1 cellular context compared by ENCODE assay signal in the genomic region with DNA sequence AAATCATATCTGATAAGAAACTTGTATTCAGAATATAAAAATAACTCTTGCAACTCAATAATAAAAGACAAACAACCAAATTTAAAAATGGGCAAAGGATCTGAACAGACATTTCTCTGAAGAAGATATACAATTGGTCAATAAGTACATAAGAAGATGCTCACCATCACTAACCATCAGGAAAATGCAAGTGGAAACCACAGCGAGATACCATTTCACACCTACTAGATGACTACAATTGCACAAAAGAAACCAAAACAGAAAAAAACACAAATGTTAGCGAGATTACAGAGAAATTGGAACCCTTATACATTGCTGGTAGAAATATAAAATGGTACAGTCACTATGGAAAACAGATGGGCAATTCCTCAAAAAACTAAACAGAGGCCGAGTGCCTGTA.
TF ChIP-seq lines count a peak whose summit lies in the region.

No MANE protein-coding gene starts in this region.

TF ChIP-seq in K562, 482 proteins besides CTCF, POLR2A, EP300 and RAD21:
- TF ChIP-seq, protein P1, sequence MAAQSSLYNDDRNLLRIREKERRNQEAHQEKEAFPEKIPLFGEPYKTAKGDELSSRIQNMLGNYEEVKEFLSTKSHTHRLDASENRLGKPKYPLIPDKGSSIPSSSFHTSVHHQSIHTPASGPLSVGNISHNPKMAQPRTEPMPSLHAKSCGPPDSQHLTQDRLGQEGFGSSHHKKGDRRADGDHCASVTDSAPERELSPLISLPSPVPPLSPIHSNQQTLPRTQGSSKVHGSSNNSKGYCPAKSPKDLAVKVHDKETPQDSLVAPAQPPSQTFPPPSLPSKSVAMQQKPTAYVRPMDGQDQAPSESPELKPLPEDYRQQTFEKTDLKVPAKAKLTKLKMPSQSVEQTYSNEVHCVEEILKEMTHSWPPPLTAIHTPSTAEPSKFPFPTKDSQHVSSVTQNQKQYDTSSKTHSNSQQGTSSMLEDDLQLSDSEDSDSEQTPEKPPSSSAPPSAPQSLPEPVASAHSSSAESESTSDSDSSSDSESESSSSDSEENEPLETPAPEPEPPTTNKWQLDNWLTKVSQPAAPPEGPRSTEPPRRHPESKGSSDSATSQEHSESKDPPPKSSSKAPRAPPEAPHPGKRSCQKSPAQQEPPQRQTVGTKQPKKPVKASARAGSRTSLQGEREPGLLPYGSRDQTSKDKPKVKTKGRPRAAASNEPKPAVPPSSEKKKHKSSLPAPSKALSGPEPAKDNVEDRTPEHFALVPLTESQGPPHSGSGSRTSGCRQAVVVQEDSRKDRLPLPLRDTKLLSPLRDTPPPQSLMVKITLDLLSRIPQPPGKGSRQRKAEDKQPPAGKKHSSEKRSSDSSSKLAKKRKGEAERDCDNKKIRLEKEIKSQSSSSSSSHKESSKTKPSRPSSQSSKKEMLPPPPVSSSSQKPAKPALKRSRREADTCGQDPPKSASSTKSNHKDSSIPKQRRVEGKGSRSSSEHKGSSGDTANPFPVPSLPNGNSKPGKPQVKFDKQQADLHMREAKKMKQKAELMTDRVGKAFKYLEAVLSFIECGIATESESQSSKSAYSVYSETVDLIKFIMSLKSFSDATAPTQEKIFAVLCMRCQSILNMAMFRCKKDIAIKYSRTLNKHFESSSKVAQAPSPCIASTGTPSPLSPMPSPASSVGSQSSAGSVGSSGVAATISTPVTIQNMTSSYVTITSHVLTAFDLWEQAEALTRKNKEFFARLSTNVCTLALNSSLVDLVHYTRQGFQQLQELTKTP (IDR thresholded peaks at IDR 0.05; ENCODE audit: low read depth in 1 of 2, partially characterized antibody in 2 of 2) = peak in 1 of 2 experiments; percentile 40
- TF ChIP-seq, protein P2, sequence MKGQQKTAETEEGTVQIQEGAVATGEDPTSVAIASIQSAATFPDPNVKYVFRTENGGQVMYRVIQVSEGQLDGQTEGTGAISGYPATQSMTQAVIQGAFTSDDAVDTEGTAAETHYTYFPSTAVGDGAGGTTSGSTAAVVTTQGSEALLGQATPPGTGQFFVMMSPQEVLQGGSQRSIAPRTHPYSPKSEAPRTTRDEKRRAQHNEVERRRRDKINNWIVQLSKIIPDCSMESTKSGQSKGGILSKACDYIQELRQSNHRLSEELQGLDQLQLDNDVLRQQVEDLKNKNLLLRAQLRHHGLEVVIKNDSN (CRISPR knock-in tag; IDR thresholded peaks at IDR 0.05) = no peak
- TF ChIP-seq HDAC2 (IDR thresholded peaks at IDR 0.05) = no peak
- no peak for TF ChIP-seq NFIC (IDR thresholded peaks at IDR 0.05)
- no peak for TF ChIP-seq POLR2AphosphoS5 (IDR thresholded peaks at IDR 0.05; ENCODE audit: control insufficient read depth, insufficient read depth, low read depth, low read length)
- no peak for TF ChIP-seq TAF7 (tag; IDR thresholded peaks at IDR 0.05)
